ENCODE assay signal across 29 cellular contexts in genomic region chr16:50487528-50487927, GRCh38.
"Had no signal": no experiment of that assay in that cellular context is flagged by ENCODE, and none has a peak within 500 bp of the region (broad histone marks: within the 10 kb centered on the region; RNA-seq: fewer than 3 reads in every experiment).

No MANE protein-coding gene starts in this region.

- H3K27ac Mint-ChIP-seq: dendritic cell treated with granulocyte-macrophage colony-stimulating factor and Interleukin-4, amounts not matched to agents 40 ng/mL and 50 ng/mL, for 4 days; effector memory CD8-positive, alpha-beta T cell; endodermal cell had no signal

- H3K4me1 ChIP-seq: colonic mucosa, esophagus muscularis mucosa, esophagus squamous epithelium, foreskin keratinocyte, gastrocnemius medialis, gastroesophageal sphincter, heart left ventricle, heart right ventricle had no signal

- H3K27ac ChIP-seq: colonic mucosa, coronary artery, dorsolateral prefrontal cortex, epithelial cell of prostate, esophagus muscularis mucosa, esophagus squamous epithelium, foreskin keratinocyte, gastrocnemius medialis, gastroesophageal sphincter, heart left ventricle, heart right ventricle had no signal

- ATAC-seq: effector memory CD8-positive, alpha-beta T cell; esophagus mucosa; foreskin keratinocyte; gastrocnemius medialis; gastroesophageal sphincter; heart left ventricle; heart right ventricle had no signal

- H3K9me3 Mint-ChIP-seq: effector memory CD8-positive, alpha-beta T cell had no signal

- H3K4me1 Mint-ChIP-seq: endodermal cell had no signal

- H3K27me3 ChIP-seq: colonic mucosa, esophagus muscularis mucosa, gastrocnemius medialis, gastroesophageal sphincter had no signal

- DNase-seq: colonic mucosa; cortex of kidney; dermis blood vessel endothelial cell; dorsolateral prefrontal cortex; effector CD4-positive, alpha-beta T cell; effector CD8-positive, alpha-beta T cell; effector memory CD4-positive, alpha-beta T cell; effector memory CD8-positive, alpha-beta T cell; erythroblast; esophagus squamous epithelium; foreskin fibroblast; foreskin keratinocyte; foreskin melanocyte; gastrocnemius medialis; glutamatergic neuron; head of caudate nucleus; heart left ventricle; heart right ventricle had no signal

- H3K9me3 ChIP-seq: colonic mucosa, gastrocnemius medialis had no signal

- H3K36me3 ChIP-seq: colonic mucosa, esophagus muscularis mucosa, esophagus squamous epithelium, gastrocnemius medialis, gastroesophageal sphincter, heart left ventricle, heart right ventricle had no signal

- H3K4me3 Mint-ChIP-seq: dendritic cell treated with granulocyte-macrophage colony-stimulating factor and Interleukin-4, amounts not matched to agents 40 ng/mL and 50 ng/mL, for 4 days; effector memory CD8-positive, alpha-beta T cell; endodermal cell had no signal

- FAIRE-seq: colon, endometrium, endothelial cell of umbilical vein, frontal cortex had no signal

- H3K4me3 ChIP-seq: colonic mucosa, coronary artery, dorsolateral prefrontal cortex, esophagus muscularis mucosa, esophagus squamous epithelium, gastrocnemius medialis, gastroesophageal sphincter, heart left ventricle, heart right ventricle had no signal
